Comparison of ENCODE assay signal across 12 cellular contexts in genomic region chr4:151717271-151717670, GRCh38.
"Had no signal": no experiment of that assay in that cellular context is flagged by ENCODE, and none has a peak within 500 bp of the region (broad histone marks: within the 10 kb centered on the region; RNA-seq: fewer than 3 reads in every experiment).

No MANE protein-coding gene starts in this region.

- H3K27me3 ChIP-seq: brain microvascular endothelial cell, heart left ventricle, right atrium auricular region had no signal

- H3K4me3 ChIP-seq: heart left ventricle, right atrium auricular region had no signal

- H3K36me3 ChIP-seq: brain microvascular endothelial cell, right atrium auricular region had no signal

- H3K27ac Mint-ChIP-seq: activated naive CD4-positive, alpha-beta T cell treated with anti-CD3 and anti-CD28 coated beads for 36 hours; T-helper 1 cell treated with Interleukin-12 subunit alpha and Interleukin-12 subunit beta and Interleukin-4 antibody, amounts not matched to agents 30 μg/mL and 1 μg/mL, for 36 hours; WTC11 had no signal

- FAIRE-seq: small intestine had no signal

- H3K4me3 Mint-ChIP-seq: activated naive CD4-positive, alpha-beta T cell treated with anti-CD3 and anti-CD28 coated beads for 36 hours; T-helper 1 cell treated with Interleukin-12 subunit alpha and Interleukin-12 subunit beta and Interleukin-4 antibody, amounts not matched to agents 30 μg/mL and 1 μg/mL, for 36 hours; WTC11 had no signal

- H3K9me3 Mint-ChIP-seq: activated naive CD4-positive, alpha-beta T cell treated with anti-CD3 and anti-CD28 coated beads for 36 hours; T-helper 1 cell treated with Interleukin-12 subunit alpha and Interleukin-12 subunit beta and Interleukin-4 antibody, amounts not matched to agents 30 μg/mL and 1 μg/mL, for 36 hours; WTC11 had no signal

- DNase-seq: activated CD4-positive, alpha-beta T cell treated with anti-CD3 and anti-CD28 coated beads for 48 hours; activated naive CD4-positive, alpha-beta T cell treated with anti-CD3 and anti-CD28 coated beads for 36 hours; brain microvascular endothelial cell; cerebellar nuclear complex; dermis blood vessel endothelial cell; islet precursor cell; small intestine; trophoblast cell had no signal
